ENCODE assay signal across 8 cellular contexts in the genomic region with DNA sequence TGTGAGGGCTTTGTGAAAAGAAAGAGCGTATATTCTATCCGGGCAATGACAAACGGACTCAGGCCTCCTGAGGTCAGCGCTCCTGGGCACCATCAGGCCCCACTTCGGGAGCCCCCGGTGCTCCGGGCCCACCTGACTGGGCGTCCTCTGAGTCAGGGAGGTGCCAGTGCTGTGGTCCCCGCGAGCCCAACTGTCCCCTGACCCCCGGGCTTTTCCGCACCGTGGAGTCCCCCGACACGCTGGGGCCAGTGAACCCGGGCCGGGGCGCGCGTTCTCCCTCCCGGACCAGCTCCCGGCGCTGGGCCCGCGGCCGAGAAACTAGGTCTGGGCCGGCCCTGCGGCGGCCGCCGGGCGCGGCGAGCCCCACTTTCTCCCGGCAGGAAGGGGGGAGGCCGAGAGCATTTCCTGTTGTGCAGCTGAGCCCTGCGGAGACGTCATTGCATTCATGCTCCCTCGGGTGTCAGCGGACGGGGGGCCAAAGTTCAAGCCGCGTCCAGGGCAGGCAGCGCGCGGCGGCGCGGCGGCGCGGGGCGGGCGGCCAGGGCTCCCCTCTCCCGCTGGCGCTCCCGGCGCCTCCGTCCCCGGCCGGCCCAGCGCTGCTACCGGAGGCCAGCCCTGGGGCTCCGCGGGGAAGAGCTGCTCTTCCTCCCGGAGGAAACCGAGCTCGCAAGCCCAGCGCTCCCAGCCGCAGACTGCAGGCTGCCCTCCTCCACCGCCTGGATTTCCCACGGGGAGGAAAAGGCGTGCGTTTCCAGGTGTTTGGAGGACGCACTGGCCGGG. TPM values are rescaled to one million over a fixed set of nuclear protein-coding genes. Genes with fewer than 3 reads are reported as not detected.
DNase-seq lines count a peak whose midpoint lies in the region; FAIRE-seq and TF ChIP-seq lines count a peak whose summit lies in the region.

No MANE protein-coding gene starts in this region.

- no peak for TF ChIP-seq RAD21 in liver (IDR thresholded peaks at IDR 0.05)

- peak; percentile 94 for FAIRE-seq in GM12892 (lab: Jason Lieb, UNC)
- FAIRE-seq in H54 (lab: Jason Lieb, UNC), result no peak

- H3K9ac ChIP-seq in Loucy (ENCODE audit: low read depth, low read length, poor library complexity, severe bottlenecking) (peak overlapping the region; percentile 78), liver (ENCODE audit: low read depth in 1 of 2, low read length in 2 of 2) (peak overlapping the region; percentile 93 to 99)

- H3K27me3 ChIP-seq in Loucy (ENCODE audit: insufficient read depth, low read length, poor library complexity, severe bottlenecking), result no peaks in the 10 kb centered on the region
- no peaks in the 10 kb centered on the region for H3K27me3 ChIP-seq in dorsolateral prefrontal cortex
- H3K27me3 ChIP-seq in liver (ENCODE audit: control insufficient read depth in 4 of 4, insufficient read depth in 4 of 4, low read length in 3 of 4), result no peaks in the 10 kb centered on the region

- DNase-seq in GM12892 (ENCODE audit: insufficient read length) (peak; percentile 70), H54 (ENCODE audit: insufficient read length, low spot score) (peak; percentile 52), dorsolateral prefrontal cortex (peak; percentile 59 to 89 (median 85)), SK-N-DZ (ENCODE audit: low spot score) (no peak)
- DNase-seq in activated CD4-positive, alpha-beta T cell treated with anti-CD3 and anti-CD28 coated beads, Interleukin-2, amount 50 U/mL, for 4 hours, result peak; percentile 34 to 45
- DNase-seq in stimulated activated CD4-positive, alpha-beta T cell treated with anti-CD3 and anti-CD28 coated beads, TNF-alpha, amount 100 ng/mL, for 4 hours (ENCODE audit: low read depth in 3 of 3), result peak; percentile 18 to 40 (median 36)

- H3K9me3 ChIP-seq in Loucy (ENCODE audit: insufficient read depth, low read depth, low read length) (no peaks in the 10 kb centered on the region), liver (ENCODE audit: control insufficient read depth in 4 of 4, low read length in 3 of 4) (no peaks in the 10 kb centered on the region)

- peak; percentile 83 for TF ChIP-seq POLR2A in GM12892 (IDR thresholded peaks at IDR 0.05; ENCODE audit: low read depth, low read length)
- peak; percentile 29; the same call in 1 of the 2 replicates for TF ChIP-seq POLR2A in H54 (IDR thresholded peaks at IDR 0.05; ENCODE audit: low read depth, low read length)

- peak overlapping the region; percentile 41 for H2AFZ ChIP-seq in Loucy (ENCODE audit: low read length)

- WGBS in liver, result under 1% methylated on average over 76 of the region's 76 CpGs

- peaks cover 28% of the 10 kb centered on the region for H4K20me1 ChIP-seq in Loucy (ENCODE audit: insufficient read depth, low read length, poor library complexity, severe bottlenecking)

- no peaks in the 10 kb centered on the region for H3K9me2 ChIP-seq in Loucy (replicated peaks; ENCODE audit: low read depth, low read length)

- TF ChIP-seq CTCF in Loucy (conservative IDR thresholded peaks at IDR 0.05; ENCODE audit: low read length) (no peak), dorsolateral prefrontal cortex (IDR thresholded peaks at IDR 0.05 in 54 of 56, conservative IDR thresholded peaks at IDR 0.05 in 2 of 56; ENCODE audit: low read depth in 1 of 56, partially characterized antibody in 56 of 56) (peak in 13 of 56 donors; percentile 4 to 44 (median 18)), liver (IDR thresholded peaks at IDR 0.05; ENCODE audit: low read depth, low read length, missing input control) (no peak)

- H3K27ac ChIP-seq in dorsolateral prefrontal cortex, result peak overlapping the region; percentile 82 to 98 (median 95)
- H3K27ac ChIP-seq in liver (ENCODE audit: low read depth in 1 of 2, low read length in 2 of 2), result peak overlapping the region; percentile 97 to 99

- H3K4me3 ChIP-seq in Loucy (ENCODE audit: low read length, poor library complexity, severe bottlenecking) (peak overlapping the region; percentile 76), dorsolateral prefrontal cortex (peak overlapping the region; percentile 49 to 86 (median 72)), liver (ENCODE audit: low read depth in 1 of 3, low read length in 3 of 3) (peak overlapping the region; percentile 62 to 81 (median 73))

- no peaks in the 10 kb centered on the region for H3K36me3 ChIP-seq in Loucy (ENCODE audit: insufficient read depth, low read length)
- H3K36me3 ChIP-seq in liver (ENCODE audit: control insufficient read depth in 4 of 4, insufficient read depth in 3 of 4, low read depth in 1 of 4, low read length in 3 of 4), result no peaks in the 10 kb centered on the region

- H3K4me1 ChIP-seq in Loucy (ENCODE audit: insufficient read depth, low read length, poor library complexity, severe bottlenecking) (peaks cover 58% of the 10 kb centered on the region), liver (ENCODE audit: control insufficient read depth in 4 of 4, insufficient read depth in 4 of 4, low read length in 3 of 4) (peaks cover 0 to 6% (median 3%) of the 10 kb centered on the region in 4 donors)

- H3K4me2 ChIP-seq in Loucy (ENCODE audit: low read depth, low read length, poor library complexity, severe bottlenecking), result peak overlapping the region; percentile 91

- intact Hi-C loops in dorsolateral prefrontal cortex (cut with DNase I), result loop anchor here in 1 of 2 donors (1.0 to 10.0 kb wide), 3 partner anchors 20 to 528 kb away; a partner anchor contains a TSS

- no peaks in the 10 kb centered on the region for H3F3A ChIP-seq in Loucy (ENCODE audit: low read depth)

- H3K79me2 ChIP-seq in Loucy (ENCODE audit: insufficient read depth, low read length), result peaks cover 91% of the 10 kb centered on the region

TF ChIP-seq in liver, 16 proteins besides CTCF, POLR2A, EP300 and RAD21:
- TF ChIP-seq YY1 (IDR thresholded peaks at IDR 0.05) (peak; percentile 17), TAF1 (conservative IDR thresholded peaks at IDR 0.05) (peak; percentile 42), NR2F2 (IDR thresholded peaks at IDR 0.05) (peak; percentile 48), FOXA1 (IDR thresholded peaks at IDR 0.05) (no peak), GABPA (IDR thresholded peaks at IDR 0.05 in 1 of 2, conservative IDR thresholded peaks at IDR 0.05 in 1 of 2) (peak in 1 of 2 donors; percentile 59), RXRA (IDR thresholded peaks at IDR 0.05) (peak in 1 of 2 donors; percentile 28), SP1 (IDR thresholded peaks at IDR 0.05) (no peak), EGR1 (IDR thresholded peaks at IDR 0.05; ENCODE audit: low read depth in 2 of 2) (no peak), JUND (IDR thresholded peaks at IDR 0.05) (peak in 1 of 2 donors; percentile 20), HNF4A (conservative IDR thresholded peaks at IDR 0.05) (peak; percentile 64 to 65)
- TF ChIP-seq, protein P1, sequence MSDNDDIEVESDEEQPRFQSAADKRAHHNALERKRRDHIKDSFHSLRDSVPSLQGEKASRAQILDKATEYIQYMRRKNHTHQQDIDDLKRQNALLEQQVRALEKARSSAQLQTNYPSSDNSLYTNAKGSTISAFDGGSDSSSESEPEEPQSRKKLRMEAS (IDR thresholded peaks at IDR 0.05), result no peak
- TF ChIP-seq, protein P2, sequence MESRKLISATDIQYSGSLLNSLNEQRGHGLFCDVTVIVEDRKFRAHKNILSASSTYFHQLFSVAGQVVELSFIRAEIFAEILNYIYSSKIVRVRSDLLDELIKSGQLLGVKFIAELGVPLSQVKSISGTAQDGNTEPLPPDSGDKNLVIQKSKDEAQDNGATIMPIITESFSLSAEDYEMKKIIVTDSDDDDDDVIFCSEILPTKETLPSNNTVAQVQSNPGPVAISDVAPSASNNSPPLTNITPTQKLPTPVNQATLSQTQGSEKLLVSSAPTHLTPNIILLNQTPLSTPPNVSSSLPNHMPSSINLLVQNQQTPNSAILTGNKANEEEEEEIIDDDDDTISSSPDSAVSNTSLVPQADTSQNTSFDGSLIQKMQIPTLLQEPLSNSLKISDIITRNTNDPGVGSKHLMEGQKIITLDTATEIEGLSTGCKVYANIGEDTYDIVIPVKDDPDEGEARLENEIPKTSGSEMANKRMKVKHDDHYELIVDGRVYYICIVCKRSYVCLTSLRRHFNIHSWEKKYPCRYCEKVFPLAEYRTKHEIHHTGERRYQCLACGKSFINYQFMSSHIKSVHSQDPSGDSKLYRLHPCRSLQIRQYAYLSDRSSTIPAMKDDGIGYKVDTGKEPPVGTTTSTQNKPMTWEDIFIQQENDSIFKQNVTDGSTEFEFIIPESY (IDR thresholded peaks at IDR 0.05), result no peak

RNA-seq across cellular contexts. Expression of a gene that starts 18.3 kb away (rescaled TPM):
- 4.5 TPM for polyA plus RNA-seq in GM12892 (2012; ENCODE audit: missing spikeins)
- 100 to 1,000 TPM in 29 of 120 experiments, 10 to 100 TPM in 91; 50.6 to 123 (median 88.5) TPM for total RNA-seq in dorsolateral prefrontal cortex
- total RNA-seq in liver, result 1 to 10 TPM; 1.7 to 6.6 TPM
- 1 to 10 TPM in 1 of 2 donors, under 1 TPM in 1; 0.82 to 1.0 TPM for polyA plus RNA-seq in liver
- polyA plus RNA-seq in SK-N-DZ (2014; cell fraction: cytosol; rRNA removed), result 3.0 and 4.1 TPM in 2 replicates
- 5.3 and 6.3 TPM in 2 replicates for polyA plus RNA-seq in SK-N-DZ (2014; cell fraction: nucleus; rRNA removed)

Comparison
In these comparisons a context has a peak if more than half of its experiments do, and no peak if none do; other contexts are left out.
1. RNA of a gene that starts 18.3 kb away (total RNA-seq): 50.6 to 123 TPM in dorsolateral prefrontal cortex; 1.7 to 6.6 TPM in liver; every median in the first group is over 4 times any median in the second.
2. Peak in every context shown above with its lines, with median percentiles within 50 percentile points of each other: H3K4me3 ChIP-seq.